Comparison of ENCODE assay signal across 15 cellular contexts in the genomic region with DNA sequence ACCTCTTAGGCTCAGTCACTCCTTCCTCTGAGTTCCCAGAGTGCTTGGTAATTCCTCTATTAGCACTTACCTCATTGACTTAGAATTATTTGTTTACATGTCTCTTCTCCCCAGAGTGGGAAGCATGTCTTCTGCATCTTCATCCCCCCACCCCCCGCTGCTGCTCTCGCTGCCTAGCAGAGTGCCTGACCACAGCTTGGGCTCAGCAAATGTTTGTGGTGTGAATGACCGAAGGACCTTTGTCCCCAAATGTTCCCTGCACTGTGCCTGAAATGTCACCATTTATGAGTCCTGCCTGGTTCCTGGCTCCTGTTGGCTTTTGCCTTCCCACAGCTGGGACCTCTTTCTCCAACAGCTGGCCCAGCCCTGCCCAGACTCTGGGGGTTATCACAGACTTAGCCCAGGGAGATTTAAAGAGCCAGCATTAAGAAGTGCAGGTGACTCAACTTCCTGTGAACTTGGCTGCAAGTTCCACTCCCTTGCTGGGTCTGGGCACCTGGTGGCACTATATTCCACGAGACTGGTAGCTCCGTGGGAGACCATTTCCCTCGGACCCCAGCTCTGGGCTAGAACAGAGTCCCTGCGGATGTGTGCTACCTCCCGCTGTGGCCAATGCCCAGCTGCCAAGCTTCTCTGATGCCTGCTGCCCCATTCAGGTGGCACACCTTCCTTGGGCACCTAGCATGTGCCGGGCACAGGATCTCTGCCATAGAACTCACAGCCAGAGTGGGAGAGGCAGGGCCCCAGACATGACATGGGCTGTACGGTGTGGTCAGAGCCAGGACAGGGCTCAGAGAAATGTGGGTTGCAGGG. TPM values are rescaled to one million over a fixed set of nuclear protein-coding genes. Genes with fewer than 3 reads are reported as not detected.
DNase-seq lines count a peak whose midpoint lies in the region; ATAC-seq and TF ChIP-seq lines count a peak whose summit lies in the region.
"Had no signal": no experiment of that assay in that cellular context is flagged by ENCODE, and none has a peak within 500 bp of the region (broad histone marks: within the 10 kb centered on the region; RNA-seq: fewer than 3 reads in every experiment).

No MANE protein-coding gene starts in this region.

- peak; percentile 38 for ATAC-seq in activated naive CD8-positive, alpha-beta T cell treated with anti-CD3 and anti-CD28 coated beads, Interleukin-2, amount 50 U/mL, for 24 hours
- ATAC-seq in GM21576 (IDR thresholded peaks at IDR 0.05; ENCODE audit: unreplicated experiment) (no peak), GM21447 (IDR thresholded peaks at IDR 0.05; ENCODE audit: unreplicated experiment) (no peak)

- no peak overlapping the region for H3K27ac Mint-ChIP-seq in activated naive CD8-positive, alpha-beta T cell treated with anti-CD3 and anti-CD28 coated beads, Interleukin-2, amount 50 U/mL, for 24 hours
- no peak overlapping the region for H3K27ac Mint-ChIP-seq in activated naive CD8-positive, alpha-beta T cell treated with anti-CD3 and anti-CD28 coated beads for 36 hours
- no peak overlapping the region for H3K27ac Mint-ChIP-seq in type B pancreatic cell
- H3K27ac Mint-ChIP-seq: T-helper 1 cell treated with Interleukin-12 subunit alpha and Interleukin-12 subunit beta and Interleukin-4 antibody, amounts not matched to agents 30 μg/mL and 1 μg/mL, for 36 hours had no signal

- no peaks in the 10 kb centered on the region for H3K9me3 Mint-ChIP-seq in activated naive CD8-positive, alpha-beta T cell treated with anti-CD3 and anti-CD28 coated beads, Interleukin-2, amount 50 U/mL, for 24 hours
- no peaks in the 10 kb centered on the region for H3K9me3 Mint-ChIP-seq in activated naive CD8-positive, alpha-beta T cell treated with anti-CD3 and anti-CD28 coated beads for 36 hours
- H3K9me3 Mint-ChIP-seq in type B pancreatic cell, result no peaks in the 10 kb centered on the region
- H3K9me3 Mint-ChIP-seq: T-helper 1 cell treated with Interleukin-12 subunit alpha and Interleukin-12 subunit beta and Interleukin-4 antibody, amounts not matched to agents 30 μg/mL and 1 μg/mL, for 36 hours had no signal

- H3K27me3 ChIP-seq in WERI-Rb-1 (ENCODE audit: insufficient read depth, low read depth, severe bottlenecking) (peaks cover 8% of the 10 kb centered on the region), kidney epithelial cell (ENCODE audit: control insufficient read depth, insufficient read depth, low read length) (peaks cover 68% of the 10 kb centered on the region)

- no peaks in the 10 kb centered on the region for H3K9me3 ChIP-seq in WERI-Rb-1 (ENCODE audit: severe bottlenecking)

- H3K27me3 Mint-ChIP-seq in activated naive CD8-positive, alpha-beta T cell treated with anti-CD3 and anti-CD28 coated beads, Interleukin-2, amount 50 U/mL, for 24 hours, result peaks cover 79% of the 10 kb centered on the region
- H3K27me3 Mint-ChIP-seq in activated naive CD8-positive, alpha-beta T cell treated with anti-CD3 and anti-CD28 coated beads for 36 hours, result peaks cover 72% of the 10 kb centered on the region
- H3K27me3 Mint-ChIP-seq in type B pancreatic cell, result peaks cover 87% of the 10 kb centered on the region

- H3K36me3 Mint-ChIP-seq in activated naive CD8-positive, alpha-beta T cell treated with anti-CD3 and anti-CD28 coated beads, Interleukin-2, amount 50 U/mL, for 24 hours (ENCODE audit: low read depth), result no peaks in the 10 kb centered on the region
- no peaks in the 10 kb centered on the region for H3K36me3 Mint-ChIP-seq in activated naive CD8-positive, alpha-beta T cell treated with anti-CD3 and anti-CD28 coated beads for 36 hours
- peaks cover 3% of the 10 kb centered on the region for H3K36me3 Mint-ChIP-seq in type B pancreatic cell

- no peak overlapping the region for H3K4me3 ChIP-seq in WERI-Rb-1 (ENCODE audit: low read depth, low read length)
- H3K4me3 ChIP-seq in kidney epithelial cell (ENCODE audit: low read depth, low read length), result no peak overlapping the region

- DNase-seq in activated naive CD8-positive, alpha-beta T cell treated with anti-CD3 and anti-CD28 coated beads, Interleukin-2, amount 50 U/mL, for 24 hours, result no peak
- no peak for DNase-seq in activated naive CD8-positive, alpha-beta T cell treated with anti-CD3 and anti-CD28 coated beads for 36 hours
- no peak for DNase-seq in WERI-Rb-1
- DNase-seq in kidney epithelial cell (ENCODE audit: low read depth), result peak; percentile 19
- no peak for DNase-seq in type B pancreatic cell (ENCODE audit: extremely low spot score, unreplicated experiment)
- no peak for DNase-seq in stimulated activated naive CD4-positive, alpha-beta T cell treated with Interleukin-2 at 50 U/mL for 16 hours (lab: John Stamatoyannopoulos, UW)
- DNase-seq: activated T-cell treated with anti-CD3 and anti-CD28 coated beads for 4 hours; cerebellar nuclear complex; glutamatergic neuron; midbrain; NCI-H345; stimulated activated CD4-positive, alpha-beta T cell treated with anti-CD3 and anti-CD28 coated beads, Interleukin-12 subunit alpha, Interleukin-12 subunit beta, amount 100 ng/mL, for 4 hours had no signal

- no peak overlapping the region for H3K4me3 Mint-ChIP-seq in activated naive CD8-positive, alpha-beta T cell treated with anti-CD3 and anti-CD28 coated beads, Interleukin-2, amount 50 U/mL, for 24 hours
- H3K4me3 Mint-ChIP-seq in activated naive CD8-positive, alpha-beta T cell treated with anti-CD3 and anti-CD28 coated beads for 36 hours, result no peak overlapping the region
- peak overlapping the region; percentile 69 for H3K4me3 Mint-ChIP-seq in type B pancreatic cell
- H3K4me3 Mint-ChIP-seq: T-helper 1 cell treated with Interleukin-12 subunit alpha and Interleukin-12 subunit beta and Interleukin-4 antibody, amounts not matched to agents 30 μg/mL and 1 μg/mL, for 36 hours had no signal

- no peak overlapping the region for H3K27ac ChIP-seq in WERI-Rb-1

- TF ChIP-seq CTCF in WERI-Rb-1 (IDR thresholded peaks at IDR 0.05; ENCODE audit: low read depth, low read length), result 0 out of 2 replicates have a peak, but pooled peaks have one; percentile 9
- TF ChIP-seq CTCF in kidney epithelial cell (IDR thresholded peaks at IDR 0.05; ENCODE audit: insufficient read depth, low read length, poor library complexity, severe bottlenecking), result peak; percentile 30
- no peak for TF ChIP-seq CTCF in type B pancreatic cell (conservative IDR thresholded peaks at IDR 0.05)

- H3K36me3 ChIP-seq in WERI-Rb-1 (no peaks in the 10 kb centered on the region), kidney epithelial cell (ENCODE audit: control insufficient read depth, insufficient read depth, low read length) (no peaks in the 10 kb centered on the region)

- H3K4me1 Mint-ChIP-seq in activated naive CD8-positive, alpha-beta T cell treated with anti-CD3 and anti-CD28 coated beads, Interleukin-2, amount 50 U/mL, for 24 hours, result no peaks in the 10 kb centered on the region
- no peaks in the 10 kb centered on the region for H3K4me1 Mint-ChIP-seq in activated naive CD8-positive, alpha-beta T cell treated with anti-CD3 and anti-CD28 coated beads for 36 hours
- H3K4me1 Mint-ChIP-seq in type B pancreatic cell (ENCODE audit: unreplicated experiment), result peaks cover 9% of the 10 kb centered on the region

RNA-seq across cellular contexts. Expression of gene HMCN2, which starts 1.8 kb away (rescaled TPM):
- not detected for total RNA-seq in activated naive CD8-positive, alpha-beta T cell treated with anti-CD3 and anti-CD28 coated beads for 36 hours
- total RNA-seq in kidney epithelial cell (0.14 TPM in 1 of 2 replicates, not detected in the other), type B pancreatic cell (ENCODE audit: low replicate concordance) (0.12 and 0.86 TPM in 2 replicates)
